24 cellular contexts compared by ENCODE assay signal in genomic region chr4:84622959-84623358, GRCh38.
"Had no signal": no experiment of that assay in that cellular context is flagged by ENCODE, and none has a peak within 500 bp of the region (broad histone marks: within the 10 kb centered on the region; RNA-seq: fewer than 3 reads in every experiment).

No MANE protein-coding gene starts in this region.

- H3K36me3 Mint-ChIP-seq: stimulated activated effector memory CD8-positive, alpha-beta T cell treated with anti-CD3 and anti-CD28 coated beads, Interleukin-12 subunit alpha, Interleukin-12 subunit beta, amount 100 ng/mL, for 72 hours had no signal

- H3K79me2 ChIP-seq: hepatocyte had no signal

- H3K27me3 Mint-ChIP-seq: activated naive CD8-positive, alpha-beta T cell; stimulated activated naive CD8-positive, alpha-beta T cell treated with anti-CD3 and anti-CD28 coated beads, Interleukin-15, amount 100 ng/mL, for 72 hours had no signal

- H3K4me1 ChIP-seq: right lobe of liver, uterus had no signal

- DNase-seq: activated CD4-positive, alpha-beta T cell treated with anti-CD3 and anti-CD28 coated beads for 1 hour; activated CD4-positive, alpha-beta T cell treated with anti-CD3 and anti-CD28 coated beads, Interleukin-2, amount 50 U/mL, for 1 hour; activated T-cell treated with anti-CD3 and anti-CD28 coated beads, Interleukin-2, amount 50 U/mL, for 1 hour; amniotic stem cell; endodermal cell; foreskin fibroblast; left cardiac atrium; nephron progenitor cell; nucleus accumbens; right lobe of liver; stimulated activated CD4-positive, alpha-beta T cell treated with anti-CD3 and anti-CD28 coated beads, Interleukin-2, amount 100 ng/mL, for 24 hours; stimulated activated naive CD8-positive, alpha-beta T cell treated with anti-CD3 and anti-CD28 coated beads, Interleukin-15, amount 100 ng/mL, for 72 hours; T-helper 1 cell; trophoblast cell; uterus; WERI-Rb-1 had no signal

- ATAC-seq: left cardiac atrium; right lobe of liver; stimulated activated effector memory CD8-positive, alpha-beta T cell treated with anti-CD3 and anti-CD28 coated beads, Interleukin-12 subunit alpha, Interleukin-12 subunit beta, amount 100 ng/mL, for 72 hours; stimulated activated naive CD8-positive, alpha-beta T cell treated with anti-CD3 and anti-CD28 coated beads, Interleukin-15, amount 100 ng/mL, for 72 hours had no signal

- H2AFZ ChIP-seq: hepatocyte had no signal

- H3K27ac ChIP-seq: coronary artery, hepatocyte, right lobe of liver, skin epidermis, uterus, WERI-Rb-1 had no signal

- H3K4me2 ChIP-seq: hepatocyte had no signal

- H3K4me3 ChIP-seq: coronary artery, hepatocyte, right lobe of liver, skin epidermis, uterus had no signal

- H3K4me3 Mint-ChIP-seq: activated naive CD8-positive, alpha-beta T cell; endodermal cell; nephron progenitor cell; stimulated activated effector memory CD8-positive, alpha-beta T cell treated with anti-CD3 and anti-CD28 coated beads, Interleukin-12 subunit alpha, Interleukin-12 subunit beta, amount 100 ng/mL, for 72 hours; stimulated activated naive CD8-positive, alpha-beta T cell treated with anti-CD3 and anti-CD28 coated beads, Interleukin-15, amount 100 ng/mL, for 72 hours had no signal

- H3K4me1 Mint-ChIP-seq: endodermal cell; nephron progenitor cell; stimulated activated effector memory CD8-positive, alpha-beta T cell treated with anti-CD3 and anti-CD28 coated beads, Interleukin-12 subunit alpha, Interleukin-12 subunit beta, amount 100 ng/mL, for 72 hours; stimulated activated naive CD8-positive, alpha-beta T cell treated with anti-CD3 and anti-CD28 coated beads, Interleukin-15, amount 100 ng/mL, for 72 hours had no signal

- FAIRE-seq: bronchial epithelial cell, islet of Langerhans, TTC549 had no signal

- H3K27ac Mint-ChIP-seq: activated naive CD8-positive, alpha-beta T cell; endodermal cell; nephron progenitor cell; stimulated activated effector memory CD8-positive, alpha-beta T cell treated with anti-CD3 and anti-CD28 coated beads, Interleukin-12 subunit alpha, Interleukin-12 subunit beta, amount 100 ng/mL, for 72 hours; stimulated activated naive CD8-positive, alpha-beta T cell treated with anti-CD3 and anti-CD28 coated beads, Interleukin-15, amount 100 ng/mL, for 72 hours had no signal

- H3K27me3 ChIP-seq: hepatocyte, right lobe of liver, uterus had no signal

- H3K9me3 Mint-ChIP-seq: endodermal cell; nephron progenitor cell; stimulated activated effector memory CD8-positive, alpha-beta T cell treated with anti-CD3 and anti-CD28 coated beads, Interleukin-12 subunit alpha, Interleukin-12 subunit beta, amount 100 ng/mL, for 72 hours; stimulated activated naive CD8-positive, alpha-beta T cell treated with anti-CD3 and anti-CD28 coated beads, Interleukin-15, amount 100 ng/mL, for 72 hours had no signal

- H3K9me3 ChIP-seq: right lobe of liver, uterus had no signal

- H3K36me3 ChIP-seq: right lobe of liver, uterus, WERI-Rb-1 had no signal
